Comparison of ENCODE assay signal across 8 cellular contexts in the genomic region with DNA sequence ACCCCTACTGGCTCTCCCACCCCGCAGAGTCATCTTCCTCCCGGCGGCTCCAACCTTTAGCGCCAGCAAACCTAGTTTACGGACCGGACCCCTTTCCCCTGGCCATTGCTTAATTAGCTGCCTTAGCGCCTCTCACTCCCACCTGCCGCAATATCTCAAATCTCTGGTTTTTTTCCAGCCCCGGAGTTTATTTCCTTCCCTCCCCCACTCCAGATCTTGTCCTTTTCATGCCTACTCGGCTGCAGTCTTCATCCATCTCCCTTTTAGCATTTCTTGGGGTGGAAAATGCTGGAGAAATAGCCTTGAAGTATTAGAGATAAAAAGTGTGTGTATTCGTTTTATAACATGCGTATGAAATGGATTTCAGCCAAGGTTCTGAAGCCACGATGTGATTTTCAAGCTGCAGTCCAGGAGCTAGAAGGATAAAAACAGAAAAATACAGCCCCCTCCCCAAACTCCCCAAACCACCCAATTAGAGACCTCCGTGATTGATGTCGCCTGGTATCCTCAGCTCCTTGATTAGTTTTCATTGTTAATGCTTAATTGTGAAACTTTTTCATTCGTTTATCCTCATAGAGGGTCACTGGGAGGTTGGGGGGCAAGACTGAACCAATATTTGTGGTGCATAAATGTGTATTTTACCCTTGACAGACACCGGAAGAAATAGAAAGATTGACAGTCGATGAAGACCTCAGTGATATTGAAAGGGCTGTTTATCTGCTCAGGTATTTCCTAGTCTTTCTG. TPM values are rescaled to one million over a fixed set of nuclear protein-coding genes. Genes with fewer than 3 reads are reported as not detected.
DNase-seq lines count a peak whose midpoint lies in the region; ATAC-seq and TF ChIP-seq lines count a peak whose summit lies in the region.
"Had no signal": no experiment of that assay in that cellular context is flagged by ENCODE, and none has a peak within 500 bp of the region (broad histone marks: within the 10 kb centered on the region; RNA-seq: fewer than 3 reads in every experiment).

No MANE protein-coding gene starts in this region.

- TF ChIP-seq CTCF in OCI-LY1 (IDR thresholded peaks at IDR 0.05; ENCODE audit: low read length) (no peak), epithelial cell of esophagus (IDR thresholded peaks at IDR 0.05; ENCODE audit: insufficient read depth, low read depth, low read length, missing control alignments) (no peak), progenitor cell of endocrine pancreas (IDR thresholded peaks at IDR 0.05; ENCODE audit: unreplicated experiment) (no peak)

- H3F3A ChIP-seq in GM23248 (ENCODE audit: insufficient read depth) (peaks cover 16% of the 10 kb centered on the region), OCI-LY1 (ENCODE audit: insufficient read depth, low read length) (no peaks in the 10 kb centered on the region)

- H3K4me2 ChIP-seq in GM23248 (ENCODE audit: unreplicated experiment) (no peak overlapping the region), OCI-LY1 (ENCODE audit: low read length) (no peak overlapping the region)

- H3K9me3 Mint-ChIP-seq in progenitor cell of endocrine pancreas (ENCODE audit: low read depth) = no peaks in the 10 kb centered on the region

- H3K9ac ChIP-seq in GM23248 = no peak overlapping the region
- H3K9ac ChIP-seq in OCI-LY1 (ENCODE audit: low read length) = no peak overlapping the region

- H3K36me3 ChIP-seq in GM23248 (ENCODE audit: low read depth) = no peaks in the 10 kb centered on the region
- no peaks in the 10 kb centered on the region for H3K36me3 ChIP-seq in OCI-LY1 (ENCODE audit: insufficient read depth, low read length)

- H3K4me3 Mint-ChIP-seq in progenitor cell of endocrine pancreas (ENCODE audit: low read depth) = peak overlapping the region; percentile 73

- H3K79me2 ChIP-seq in GM23248 (ENCODE audit: insufficient read depth) (no peaks in the 10 kb centered on the region), OCI-LY1 (ENCODE audit: insufficient read depth, low read length) (no peaks in the 10 kb centered on the region)

- 19 to 21% methylated on average over 15 to 17 of the region's 18 CpGs for WGBS in GM23248 (ENCODE audit: low coverage in 1 of 2, low lambda C conversion rate in 2 of 2, missing lambda C conversion rate in 2 of 2), 2 experiments

- no peak overlapping the region for H3K4me3 ChIP-seq in GM23248
- H3K4me3 ChIP-seq in OCI-LY1 (ENCODE audit: low read depth, low read length, poor library complexity, severe bottlenecking) = peak overlapping the region; percentile 73
- peak overlapping the region; percentile 63 for H3K4me3 ChIP-seq in epithelial cell of esophagus (ENCODE audit: low read length)

- H3K27ac Mint-ChIP-seq in progenitor cell of endocrine pancreas = peak overlapping the region; percentile 22

- H4K20me1 ChIP-seq in GM23248 (ENCODE audit: insufficient read depth) (no peaks in the 10 kb centered on the region), OCI-LY1 (ENCODE audit: insufficient read depth, low read length) (no peaks in the 10 kb centered on the region)

- H3K9me2 ChIP-seq in GM23248 (ENCODE audit: insufficient read depth) = no peaks in the 10 kb centered on the region
- no peaks in the 10 kb centered on the region for H3K9me2 ChIP-seq in OCI-LY1 (ENCODE audit: low read depth, low read length)

- DNase-seq in GM23248 = peak; percentile 15
- DNase-seq in epithelial cell of esophagus (ENCODE audit: low read depth) = no peak
- no peak for DNase-seq in progenitor cell of endocrine pancreas (ENCODE audit: low spot score, unreplicated experiment)
- DNase-seq in iPS-NIHi11 (ENCODE audit: low spot score) = no peak

- H3K4me1 ChIP-seq in GM23248 (ENCODE audit: insufficient read depth) (peaks cover 4% of the 10 kb centered on the region; the same call in 1 of the 2 replicates), OCI-LY1 (ENCODE audit: insufficient read depth, low read length, severe bottlenecking) (peaks cover 8% of the 10 kb centered on the region)

- no peaks in the 10 kb centered on the region for H3K36me3 Mint-ChIP-seq in progenitor cell of endocrine pancreas (ENCODE audit: insufficient read depth)

- in situ Hi-C loops in GM23248 (cut with MboI) = no loop called here

- no peak overlapping the region for H2AFZ ChIP-seq in GM23248
- H2AFZ ChIP-seq in OCI-LY1 (ENCODE audit: low read length) = no peak overlapping the region

- H3K9me3 ChIP-seq in GM23248 (ENCODE audit: low read depth) (no peaks in the 10 kb centered on the region), OCI-LY1 (ENCODE audit: low read length) (no peaks in the 10 kb centered on the region)

- H3K27ac ChIP-seq in GM23248 (no peak overlapping the region), OCI-LY1 (ENCODE audit: low read depth, low read length, poor library complexity, severe bottlenecking) (no peak overlapping the region)
- H3K27ac ChIP-seq: HL-60 had no signal

- ATAC-seq in HG03095 (IDR thresholded peaks at IDR 0.05; ENCODE audit: unreplicated experiment) (no peak), GM21786 (IDR thresholded peaks at IDR 0.05; ENCODE audit: unreplicated experiment) (no peak)

- peaks cover 29% of the 10 kb centered on the region for H3K27me3 ChIP-seq in GM23248 (replicated peaks; ENCODE audit: insufficient read depth)
- H3K27me3 ChIP-seq in OCI-LY1 (ENCODE audit: insufficient read depth, low read length) = no peaks in the 10 kb centered on the region; the same call in 1 of the 2 replicates

- peaks cover 29% of the 10 kb centered on the region for H3K4me1 Mint-ChIP-seq in progenitor cell of endocrine pancreas (ENCODE audit: low read depth)

- peaks cover 24% of the 10 kb centered on the region for H3K27me3 Mint-ChIP-seq in progenitor cell of endocrine pancreas

RNA-seq across cellular contexts. Expression of gene PPP4R4, which starts 1.5 kb away (rescaled TPM):
- under 0.01 and 0.22 TPM in 2 replicates for total RNA-seq in GM23248 (2014; rRNA removed; shearing (Covaris generic))
- polyA plus RNA-seq in GM23248 (2016; fragmentation: Nextera tagmentation; extraction: Ambion mirVana) = 0.11 TPM in 2 replicates
- 12.8 and 13.5 TPM in 2 replicates for total RNA-seq in progenitor cell of endocrine pancreas

RNA-seq across cellular contexts. Expression of gene IFI27L2, which starts 46.2 kb away (rescaled TPM):
- 61.7 and 95.3 TPM in 2 replicates for total RNA-seq in GM23248 (2014; rRNA removed; shearing (Covaris generic))
- polyA plus RNA-seq in GM23248 (2016; fragmentation: Nextera tagmentation; extraction: Ambion mirVana) = 161 and 170 TPM in 2 replicates
- total RNA-seq in progenitor cell of endocrine pancreas = 27.4 and 32.2 TPM in 2 replicates

Comparison
In these comparisons a context has a peak if more than half of its experiments do, and no peak if none do; other contexts are left out.
1. RNA of gene PPP4R4, which starts 1.5 kb away (total RNA-seq): 12.8 to 13.5 TPM in progenitor cell of endocrine pancreas; under 0.01 to 0.22 TPM in GM23248; every median in the first group is over 10 times any median in the second.